8 cellular contexts compared by ENCODE assay signal in the genomic region with DNA sequence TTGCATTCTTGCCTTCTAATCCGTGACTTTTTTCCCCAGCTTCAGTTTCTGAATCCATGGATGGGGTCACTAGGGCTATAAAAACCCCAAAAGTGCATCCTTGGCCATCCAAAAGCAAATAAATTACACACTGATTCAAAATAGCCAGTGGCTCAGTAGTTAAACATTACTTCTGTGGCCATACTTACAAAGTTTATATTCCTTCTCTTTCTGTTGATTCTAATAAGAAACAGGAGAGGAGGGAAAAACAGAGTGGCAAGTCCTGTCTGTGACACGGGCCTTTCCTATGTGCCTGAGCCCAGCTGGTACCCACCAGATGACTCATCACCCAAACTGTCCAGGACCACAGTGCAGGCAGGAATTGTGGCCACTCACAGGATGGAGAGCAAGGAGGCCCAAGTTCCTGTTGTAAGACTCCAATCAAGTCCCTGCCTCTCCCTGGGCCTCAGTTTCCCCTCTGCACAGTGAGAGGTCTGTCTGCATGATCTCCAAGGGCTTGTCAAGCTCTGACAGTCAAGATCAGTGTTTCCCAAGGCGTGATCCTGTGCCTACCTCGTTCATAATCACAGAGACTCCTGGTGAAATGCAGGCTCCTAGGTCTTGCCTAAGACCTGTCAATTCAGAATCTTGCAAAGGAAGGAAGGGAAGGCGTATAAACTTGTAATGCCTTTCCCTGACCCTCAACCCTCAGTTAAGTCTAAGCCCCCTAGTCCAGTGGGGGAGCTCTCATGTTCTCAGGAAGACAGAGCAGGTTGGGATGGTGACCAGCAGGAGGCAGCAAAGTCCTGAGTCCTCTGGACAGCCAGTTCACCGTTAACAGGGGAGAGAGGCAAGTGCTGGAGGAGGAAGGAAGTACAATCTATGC. TPM values are rescaled to one million over a fixed set of nuclear protein-coding genes. Genes with fewer than 3 reads are reported as not detected.
DNase-seq lines count a peak whose midpoint lies in the region; ATAC-seq and TF ChIP-seq lines count a peak whose summit lies in the region.

No MANE protein-coding gene starts in this region.

- peak overlapping the region; percentile 76 for H3K27ac Mint-ChIP-seq in activated B cell treated with CpG ODN at 0.5 μM for 24 hours

- DNase-seq in GM12864 (ENCODE audit: low read depth) (peak; percentile 59), NCI-H146 (lab: John Stamatoyannopoulos, UW) (peak; percentile 43), activated B cell treated with CpG ODN at 0.5 μM for 24 hours (peak; percentile 59), cardiac fibroblast (ENCODE audit: low read depth in 2 of 2) (peak; percentile 88 to 89), kidney epithelial cell (ENCODE audit: low read depth) (no peak), NCI-H187 treated with DMSO at 0.1 percent for 48 hours (lab: John Stamatoyannopoulos, UW) (no peak)
- DNase-seq in stimulated activated CD4-positive, alpha-beta T cell treated with anti-CD3 and anti-CD28 coated beads, Interleukin-2, amount 100 ng/mL, for 24 hours, result peak; percentile 77 to 79

- CTCF ChIA-PET in HEK293 (lab: Yijun Ruan, JAX), result interaction anchor here (0.6 to 8.3 kb wide), 40 partner anchors 10 to 267 kb away, joined by 3 to 247 read pairs (median 4); a partner anchor contains a TSS
- CTCF ChIA-PET in activated B cell treated with CpG ODN at 0.5 μM for 24 hours (lab: Charles Lee), result interaction anchor here (0.6 to 16.2 kb wide), 40 partner anchors 10 to 491 kb away, joined by 3 to 625 read pairs (median 6); a partner anchor contains a TSS

- no peaks in the 10 kb centered on the region for H3K9me3 ChIP-seq in HEK293 (ENCODE audit: control insufficient read depth, insufficient read depth, low read depth, low read length)

- no peak overlapping the region for H3K4me3 ChIP-seq in GM12864 (ENCODE audit: low read depth, low read length)
- H3K4me3 ChIP-seq in HEK293 (ENCODE audit: low read depth, low read length), result no peak overlapping the region
- no peak overlapping the region for H3K4me3 ChIP-seq in cardiac fibroblast (replicated peaks in 1 of 2; ENCODE audit: low read depth in 2 of 2, low read length in 2 of 2)
- H3K4me3 ChIP-seq in kidney epithelial cell (ENCODE audit: low read depth, low read length), result no peak overlapping the region

- no peaks in the 10 kb centered on the region for H3K4me1 ChIP-seq in HEK293 (ENCODE audit: control insufficient read depth, insufficient read depth, low read length)

- H3K27ac ChIP-seq in HEK293 (ENCODE audit: extremely low read depth, low read depth, low read length), result no peak overlapping the region

- H3K27me3 ChIP-seq in kidney epithelial cell (ENCODE audit: control insufficient read depth, insufficient read depth, low read length), result no peaks in the 10 kb centered on the region

- intact Hi-C loops in activated B cell treated with CpG ODN at 0.5 μM for 24 hours (cut with micrococcal nuclease), result loop anchor here (1.0 to 2.0 kb wide), 6 partner anchors 8 to 265 kb away; no protein-coding TSS in a partner anchor

- H3K9me3 Mint-ChIP-seq in activated B cell treated with CpG ODN at 0.5 μM for 24 hours, result no peaks in the 10 kb centered on the region

- no peaks in the 10 kb centered on the region for H3K27me3 Mint-ChIP-seq in activated B cell treated with CpG ODN at 0.5 μM for 24 hours

- peak; percentile 89 for ATAC-seq in activated B cell treated with CpG ODN at 0.5 μM for 24 hours (ENCODE audit: low read depth)

- no peak overlapping the region for H3K4me3 Mint-ChIP-seq in activated B cell treated with CpG ODN at 0.5 μM for 24 hours

- POLR2A ChIA-PET in HEK293 (lab: Yijun Ruan, JAX), result no interaction called here
- POLR2A ChIA-PET in activated B cell treated with CpG ODN at 0.5 μM for 24 hours (lab: Charles Lee), result interaction anchor here (0.8 to 4.9 kb wide), 16 partner anchors 9 to 114 kb away, joined by 3 to 44 read pairs (median 6); a partner anchor contains a TSS

- H3K36me3 ChIP-seq in HEK293 (ENCODE audit: control insufficient read depth in 2 of 2, insufficient read depth in 1 of 2, low read length in 2 of 2) (peaks cover 16 to 80% of the 10 kb centered on the region in 2 experiments; a peak in 2 of 3 replicates), kidney epithelial cell (ENCODE audit: control insufficient read depth, insufficient read depth, low read length) (peaks cover 3% of the 10 kb centered on the region)

- TF ChIP-seq CTCF in GM12864 (IDR thresholded peaks at IDR 0.05; ENCODE audit: low read depth, low read length, missing control alignments), result peak; percentile 89
- peak; percentile 83; the same call in 1 of the 2 replicates for TF ChIP-seq CTCF in HEK293 (tag by site-specific recombination; IDR thresholded peaks at IDR 0.05)
- peak; percentile 41 for TF ChIP-seq CTCF in activated B cell treated with CpG ODN at 0.5 μM for 24 hours (IDR thresholded peaks at IDR 0.05)
- TF ChIP-seq CTCF in cardiac fibroblast (IDR thresholded peaks at IDR 0.05; ENCODE audit: low read depth, low read length), result peak; percentile 88
- TF ChIP-seq CTCF in kidney epithelial cell (IDR thresholded peaks at IDR 0.05; ENCODE audit: insufficient read depth, low read length, poor library complexity, severe bottlenecking), result peak; percentile 86

- peaks cover 37% of the 10 kb centered on the region for H3K4me1 Mint-ChIP-seq in activated B cell treated with CpG ODN at 0.5 μM for 24 hours

- H3K36me3 Mint-ChIP-seq in activated B cell treated with CpG ODN at 0.5 μM for 24 hours (ENCODE audit: low read depth), result peaks cover 96% of the 10 kb centered on the region

TF ChIP-seq in HEK293, 187 proteins besides CTCF, POLR2A, EP300 and RAD21:
- peak; percentile 60 for TF ChIP-seq ZNF654 (tag by site-specific recombination; IDR thresholded peaks at IDR 0.05; ENCODE audit: low read depth)
- no peak for TF ChIP-seq ZNF2 (tag by site-specific recombination; IDR thresholded peaks at IDR 0.05)

RNA-seq across cellular contexts. Expression of a gene that starts 29.5 kb away (rescaled TPM):
- total RNA-seq in activated B cell treated with CpG ODN at 0.5 μM for 24 hours, result 506 and 512 TPM in 2 replicates
- 454 and 530 TPM in 2 replicates for total RNA-seq in kidney epithelial cell

RNA-seq across cellular contexts. Expression of a gene that starts 30.9 kb away (rescaled TPM):
- total RNA-seq in activated B cell treated with CpG ODN at 0.5 μM for 24 hours, result 0.18 and 0.76 TPM in 2 replicates
- total RNA-seq in kidney epithelial cell, result 5.5 and 6.3 TPM in 2 replicates

Comparison
In these comparisons a context has a peak if more than half of its experiments do, and no peak if none do; other contexts are left out.
1. DNase-seq: peak in GM12864 (single experiment), NCI-H146 (single experiment), activated B cell treated with CpG ODN at 0.5 μM for 24 hours (single experiment), cardiac fibroblast (2 of 2) and stimulated activated CD4-positive, alpha-beta T cell treated with anti-CD3 and anti-CD28 coated beads, Interleukin-2, amount 100 ng/mL, for 24 hours (2 of 2); none in kidney epithelial cell (single experiment) and NCI-H187 treated with DMSO at 0.1 percent for 48 hours (single experiment).
2. Peak in every context shown above with its lines, with median percentiles within 50 percentile points of each other: CTCF ChIP-seq.